ENCODE assay signal across 8 cellular contexts in genomic region chr3:105867690-105868449, GRCh38. TPM values are rescaled to one million over a fixed set of nuclear protein-coding genes. Genes with fewer than 3 reads are reported as not detected.
DNase-seq lines count a peak whose midpoint lies in the region; ATAC-seq and TF ChIP-seq lines count a peak whose summit lies in the region.

No MANE protein-coding gene starts in this region.

- no peaks in the 10 kb centered on the region for H3K27me3 Mint-ChIP-seq in activated CD8-positive, alpha-beta T cell treated with anti-CD3 and anti-CD28 coated beads for 36 hours

- H3K9me3 Mint-ChIP-seq in activated CD8-positive, alpha-beta T cell treated with anti-CD3 and anti-CD28 coated beads for 36 hours: no peaks in the 10 kb centered on the region

- H3K27me3 ChIP-seq in skeletal muscle satellite cell (ENCODE audit: control insufficient read depth, insufficient read depth, low read length): no peaks in the 10 kb centered on the region

- peaks cover 38% of the 10 kb centered on the region for H3K4me1 ChIP-seq in skeletal muscle satellite cell (ENCODE audit: control insufficient read depth, insufficient read depth, low read length)

- H3K36me3 Mint-ChIP-seq in activated CD8-positive, alpha-beta T cell treated with anti-CD3 and anti-CD28 coated beads for 36 hours (ENCODE audit: low read depth): peaks cover 43% of the 10 kb centered on the region

- CTCF ChIA-PET in AG04449 (lab: Yijun Ruan, JAX): interaction anchor here (1.7 kb wide), 1 partner anchor 742 kb away, joined by 4 read pairs; no protein-coding TSS in a partner anchor
- CTCF ChIA-PET in activated CD8-positive, alpha-beta T cell treated with anti-CD3 and anti-CD28 coated beads for 36 hours (lab: Charles Lee): interaction anchor here (0.7 to 1.3 kb wide), 4 partner anchors 10 to 181 kb away, joined by 3 to 4 read pairs (median 3); no protein-coding TSS in a partner anchor

- no peak for TF ChIP-seq CTCF in AG04449 (IDR thresholded peaks at IDR 0.05; ENCODE audit: insufficient read depth, low read length, missing control alignments)
- TF ChIP-seq CTCF in activated CD8-positive, alpha-beta T cell treated with anti-CD3 and anti-CD28 coated beads for 36 hours (IDR thresholded peaks at IDR 0.05): no peak

- ATAC-seq in activated CD8-positive, alpha-beta T cell treated with anti-CD3 and anti-CD28 coated beads for 36 hours: no peak
- ATAC-seq in HG03571 (IDR thresholded peaks at IDR 0.05; ENCODE audit: unreplicated experiment) (no peak), HG03521 (IDR thresholded peaks at IDR 0.05; ENCODE audit: unreplicated experiment) (no peak)

- intact Hi-C loops in activated CD8-positive, alpha-beta T cell treated with anti-CD3 and anti-CD28 coated beads for 36 hours (cut with micrococcal nuclease): loop anchor here (2.0 to 5.0 kb wide), 5 partner anchors 41 to 464 kb away; no protein-coding TSS in a partner anchor

- peak overlapping the region; percentile 86 for H3K4me2 ChIP-seq in skeletal muscle satellite cell (ENCODE audit: low read length)

- H3K9me3 ChIP-seq in skeletal muscle satellite cell (replicated peaks; ENCODE audit: low read length): no peaks in the 10 kb centered on the region

- H3K4me3 ChIP-seq in AG04449 (ENCODE audit: low read depth, low read length) (peak overlapping the region; percentile 86), skeletal muscle satellite cell (ENCODE audit: low read length) (peak overlapping the region; percentile 93)

- H3K27ac Mint-ChIP-seq in activated CD8-positive, alpha-beta T cell treated with anti-CD3 and anti-CD28 coated beads for 36 hours: peak overlapping the region; percentile 96

- POLR2A ChIA-PET in AG04449 (lab: Yijun Ruan, JAX): interaction anchor here (0.6 to 1.2 kb wide), 3 partner anchors 10 to 478 kb away, joined by 3 read pairs; no protein-coding TSS in a partner anchor
- POLR2A ChIA-PET in activated CD8-positive, alpha-beta T cell treated with anti-CD3 and anti-CD28 coated beads for 36 hours (lab: Charles Lee): interaction anchor here (0.6 to 4.7 kb wide), 21 partner anchors 8 to 463 kb away, joined by 3 to 33 read pairs (median 4); no protein-coding TSS in a partner anchor

- peaks cover 28% of the 10 kb centered on the region for H3K4me1 Mint-ChIP-seq in activated CD8-positive, alpha-beta T cell treated with anti-CD3 and anti-CD28 coated beads for 36 hours (ENCODE audit: low read depth)

- H3K36me3 ChIP-seq in skeletal muscle satellite cell (ENCODE audit: insufficient read depth, low read length): peaks cover 17% of the 10 kb centered on the region

- H3K9ac ChIP-seq in skeletal muscle satellite cell (ENCODE audit: low read depth, low read length): peak overlapping the region; percentile 98

- DNase-seq in AG04449 (ENCODE audit: low read depth, low spot score) (no peak), HCEC 1CT (peak; percentile 24), globus pallidus (ENCODE audit: low spot score) (peak; percentile 40), NCI-H345 treated with DMSO at 0.1 percent for 48 hours (lab: John Stamatoyannopoulos, UW; ENCODE audit: unreplicated experiment) (no peak)
- no peak for DNase-seq in activated CD8-positive, alpha-beta T cell treated with anti-CD3 and anti-CD28 coated beads for 36 hours

- H3K4me3 Mint-ChIP-seq in activated CD8-positive, alpha-beta T cell treated with anti-CD3 and anti-CD28 coated beads for 36 hours: no peak overlapping the region

RNA-seq across cellular contexts. Expression of gene CBLB, which starts 0.9 kb away (rescaled TPM):
- total RNA-seq in activated CD8-positive, alpha-beta T cell treated with anti-CD3 and anti-CD28 coated beads for 36 hours: 100 to 1,000 TPM; 104 to 113 TPM
- total RNA-seq in skeletal muscle satellite cell (2012; rRNA removed): 31.7 and 34.5 TPM in 2 replicates

Comparison
In these comparisons a context has a peak if more than half of its experiments do, and no peak if none do; other contexts are left out.
1. DNase-seq: peak in HCEC 1CT (single experiment) and globus pallidus (single experiment); none in AG04449 (single experiment), activated CD8-positive, alpha-beta T cell treated with anti-CD3 and anti-CD28 coated beads for 36 hours (single experiment) and NCI-H345 treated with DMSO at 0.1 percent for 48 hours (single experiment).